ENCODE assay signal across 18 cellular contexts in the genomic region with DNA sequence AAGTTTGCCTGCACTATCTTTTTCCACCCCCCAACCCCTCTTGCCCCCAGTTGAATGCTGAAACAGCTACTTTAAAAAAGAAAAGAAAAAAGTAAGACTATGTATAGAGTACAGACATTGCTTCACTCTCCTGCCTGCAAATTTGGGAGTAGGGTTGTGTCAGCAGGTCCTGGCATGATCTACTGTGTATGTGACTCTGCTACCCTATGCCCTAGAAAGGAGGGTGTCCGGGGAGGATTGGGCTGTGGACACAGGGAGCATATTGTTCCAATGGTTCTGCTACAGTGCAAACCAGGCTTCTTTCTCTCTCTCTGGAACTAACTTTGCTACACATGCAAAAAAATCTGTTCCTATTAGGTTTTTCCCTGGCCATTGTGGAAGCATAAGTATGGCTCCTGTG.
"Had no signal": no experiment of that assay in that cellular context is flagged by ENCODE, and none has a peak within 500 bp of the region (broad histone marks: within the 10 kb centered on the region; RNA-seq: fewer than 3 reads in every experiment).

No MANE protein-coding gene starts in this region.

- H3K9me3 ChIP-seq: esophagus squamous epithelium, SK-N-SH had no signal

- H3K4me3 Mint-ChIP-seq: natural killer cell treated with Interleukin-12 subunit alpha and Interleukin-12 subunit beta and Interleukin-15 and Interleukin-18, amount 100 ng/mL, for 72 hours; T-cell had no signal

- H3K27me3 Mint-ChIP-seq: natural killer cell treated with Interleukin-12 subunit alpha and Interleukin-12 subunit beta and Interleukin-15 and Interleukin-18, amount 100 ng/mL, for 72 hours had no signal

- H3K27ac Mint-ChIP-seq: natural killer cell treated with Interleukin-12 subunit alpha and Interleukin-12 subunit beta and Interleukin-15 and Interleukin-18, amount 100 ng/mL, for 72 hours; T-cell had no signal

- H3K27ac ChIP-seq: esophagus squamous epithelium had no signal

- H3K9ac ChIP-seq: SK-N-SH had no signal

- DNase-seq: activated CD4-positive, alpha-beta T cell treated with anti-CD3 and anti-CD28 coated beads, Interleukin-2, amount 50 U/mL, for 4 hours; activated CD4-positive, CD25-positive, alpha-beta regulatory T cell treated with anti-CD3 and anti-CD28 coated beads, Interleukin-2, amount 50 U/mL, for 72 hours; activated naive CD4-positive, alpha-beta T cell; activated T-cell treated with anti-CD3 and anti-CD28 coated beads for 4 hours; cortex of kidney; effector CD4-positive, alpha-beta T cell; esophagus squamous epithelium; mesenchymal stem cell; occipital lobe; SK-N-SH; small intestine; stimulated activated CD4-positive, alpha-beta T cell treated with anti-CD3 and anti-CD28 coated beads, Interleukin-4, amount 100 ng/mL, for 24 hours; stimulated activated naive CD4-positive, alpha-beta T cell; substantia nigra; T-cell; T-helper 9 cell had no signal

- H3K36me3 ChIP-seq: esophagus squamous epithelium had no signal

- H3K9me3 Mint-ChIP-seq: natural killer cell treated with Interleukin-12 subunit alpha and Interleukin-12 subunit beta and Interleukin-15 and Interleukin-18, amount 100 ng/mL, for 72 hours; T-cell had no signal

- H3K36me3 Mint-ChIP-seq: T-cell had no signal

- ATAC-seq: left lobe of liver, T-cell had no signal

- H3K4me3 ChIP-seq: esophagus squamous epithelium had no signal
